In genomic region chr19:8241646-8242045, GRCh38 we compare ENCODE assay signal across 25 cellular contexts. TPM values are rescaled to one million over a fixed set of nuclear protein-coding genes. Genes with fewer than 3 reads are reported as not detected.
DNase-seq lines count a peak whose midpoint lies in the region; ATAC-seq and TF ChIP-seq lines count a peak whose summit lies in the region.
"Had no signal": no experiment of that assay in that cellular context is flagged by ENCODE, and none has a peak within 500 bp of the region (broad histone marks: within the 10 kb centered on the region; RNA-seq: fewer than 3 reads in every experiment).

No MANE protein-coding gene starts in this region.

- peaks cover 16% of the 10 kb centered on the region for H3K36me3 Mint-ChIP-seq in activated naive CD4-positive, alpha-beta T cell treated with anti-CD3 and anti-CD28 coated beads for 36 hours (ENCODE audit: low read depth)
- peaks cover 22% of the 10 kb centered on the region for H3K36me3 Mint-ChIP-seq in endothelial cell (ENCODE audit: low read depth, unreplicated experiment)
- peaks cover 45% of the 10 kb centered on the region for H3K36me3 Mint-ChIP-seq in stimulated activated memory B cell treated with anti-CD40 and anti-IgM and Interleukin-4, amounts not matched to agents 10 μg/mL and 1 μg/mL and 100 μg/mL, for 72 hours

- peaks cover 21% of the 10 kb centered on the region for H3K9me3 ChIP-seq in WERI-Rb-1 (ENCODE audit: severe bottlenecking)
- H3K9me3 ChIP-seq: adrenal gland, gastrocnemius medialis, pancreas had no signal

- no peak overlapping the region for H3K4me3 Mint-ChIP-seq in activated naive CD4-positive, alpha-beta T cell treated with anti-CD3 and anti-CD28 coated beads for 36 hours
- H3K4me3 Mint-ChIP-seq in endothelial cell (ENCODE audit: unreplicated experiment), result peak overlapping the region; percentile 21
- no peak overlapping the region for H3K4me3 Mint-ChIP-seq in stimulated activated memory B cell treated with anti-CD40 and anti-IgM and Interleukin-4, amounts not matched to agents 10 μg/mL and 1 μg/mL and 100 μg/mL, for 72 hours
- H3K4me3 Mint-ChIP-seq: activated CD8-positive, alpha-beta memory T cell treated with anti-CD3 and anti-CD28 coated beads, Interleukin-2, amount 10 ng/mL, durations not matched to agents 7 days and 5 days; CD8-positive, alpha-beta T cell; nephron had no signal

- H3K4me3 ChIP-seq in WERI-Rb-1 (ENCODE audit: low read depth, low read length), result no peak overlapping the region
- H3K4me3 ChIP-seq: gastrocnemius medialis, PC-9 had no signal

- TF ChIP-seq CTCF in WERI-Rb-1 (IDR thresholded peaks at IDR 0.05; ENCODE audit: low read depth, low read length) (no peak), endothelial cell (IDR thresholded peaks at IDR 0.05; ENCODE audit: unreplicated experiment) (no peak)

- peaks cover 12% of the 10 kb centered on the region for H3K4me1 Mint-ChIP-seq in activated naive CD4-positive, alpha-beta T cell treated with anti-CD3 and anti-CD28 coated beads for 36 hours (ENCODE audit: low read depth)
- H3K4me1 Mint-ChIP-seq in endothelial cell (ENCODE audit: unreplicated experiment), result peaks cover 12% of the 10 kb centered on the region
- peaks cover 35% of the 10 kb centered on the region for H3K4me1 Mint-ChIP-seq in stimulated activated memory B cell treated with anti-CD40 and anti-IgM and Interleukin-4, amounts not matched to agents 10 μg/mL and 1 μg/mL and 100 μg/mL, for 72 hours

- peaks cover 14% of the 10 kb centered on the region for H3K9me3 Mint-ChIP-seq in activated naive CD4-positive, alpha-beta T cell treated with anti-CD3 and anti-CD28 coated beads for 36 hours
- H3K9me3 Mint-ChIP-seq in endothelial cell (ENCODE audit: unreplicated experiment), result no peaks in the 10 kb centered on the region
- H3K9me3 Mint-ChIP-seq in stimulated activated memory B cell treated with anti-CD40 and anti-IgM and Interleukin-4, amounts not matched to agents 10 μg/mL and 1 μg/mL and 100 μg/mL, for 72 hours, result peaks cover 4% of the 10 kb centered on the region
- H3K9me3 Mint-ChIP-seq: CD8-positive, alpha-beta T cell had no signal

- H3K27me3 ChIP-seq in WERI-Rb-1 (ENCODE audit: insufficient read depth, low read depth, severe bottlenecking), result no peaks in the 10 kb centered on the region
- H3K27me3 ChIP-seq: adrenal gland, gastrocnemius medialis, pancreas had no signal

- CTCF ChIA-PET in activated naive CD4-positive, alpha-beta T cell treated with anti-CD3 and anti-CD28 coated beads for 36 hours (lab: Charles Lee), result no interaction called here

- H3K27ac Mint-ChIP-seq in activated naive CD4-positive, alpha-beta T cell treated with anti-CD3 and anti-CD28 coated beads for 36 hours, result peak overlapping the region; percentile 21
- no peak overlapping the region for H3K27ac Mint-ChIP-seq in endothelial cell (ENCODE audit: unreplicated experiment)
- H3K27ac Mint-ChIP-seq in stimulated activated memory B cell treated with anti-CD40 and anti-IgM and Interleukin-4, amounts not matched to agents 10 μg/mL and 1 μg/mL and 100 μg/mL, for 72 hours, result peak overlapping the region; percentile 15
- H3K27ac Mint-ChIP-seq: activated CD8-positive, alpha-beta memory T cell treated with anti-CD3 and anti-CD28 coated beads, Interleukin-2, amount 10 ng/mL, durations not matched to agents 7 days and 5 days; CD8-positive, alpha-beta T cell had no signal

- no peak for DNase-seq in activated naive CD4-positive, alpha-beta T cell treated with anti-CD3 and anti-CD28 coated beads for 36 hours
- no peak for DNase-seq in activated naive CD4-positive, alpha-beta T cell treated with Interleukin-2 at 50 U/mL for 16 hours
- DNase-seq in WERI-Rb-1 (no peak), endothelial cell (ENCODE audit: low spot score) (no peak), glomerular visceral epithelial cell (ENCODE audit: extremely low spot score) (no peak), left colon (no peak)
- DNase-seq: activated CD4-positive, alpha-beta T cell treated with anti-CD3 and anti-CD28 coated beads, Interleukin-2, amount 50 U/mL, for 1 hour; activated CD8-positive, alpha-beta memory T cell treated with anti-CD3 and anti-CD28 coated beads, Interleukin-2, amount 10 ng/mL, durations not matched to agents 7 days and 5 days; activated naive CD4-positive, alpha-beta T cell; activated T-cell treated with anti-CD3 and anti-CD28 coated beads, Interleukin-2, amount 50 U/mL, for 48 hours; CD8-positive, alpha-beta T cell; gastrocnemius medialis; NCI-H1105 treated with DMSO at 0.1 percent for 48 hours; NCI-H2029; NCI-H526 treated with DMSO at 0.1 percent for 48 hours; PC-9; retina; SHP77; T-helper 9 cell had no signal

- H3K27me3 Mint-ChIP-seq in activated naive CD4-positive, alpha-beta T cell treated with anti-CD3 and anti-CD28 coated beads for 36 hours (ENCODE audit: low read depth), result no peaks in the 10 kb centered on the region
- H3K27me3 Mint-ChIP-seq in endothelial cell (ENCODE audit: unreplicated experiment), result peaks cover 7% of the 10 kb centered on the region
- H3K27me3 Mint-ChIP-seq in stimulated activated memory B cell treated with anti-CD40 and anti-IgM and Interleukin-4, amounts not matched to agents 10 μg/mL and 1 μg/mL and 100 μg/mL, for 72 hours, result no peaks in the 10 kb centered on the region
- H3K27me3 Mint-ChIP-seq: activated CD8-positive, alpha-beta memory T cell treated with anti-CD3 and anti-CD28 coated beads, Interleukin-2, amount 10 ng/mL, durations not matched to agents 7 days and 5 days had no signal

- no peak for ATAC-seq in stimulated activated memory B cell treated with anti-CD40 and anti-IgM and Interleukin-4, amounts not matched to agents 10 μg/mL and 1 μg/mL and 100 μg/mL, for 72 hours
- ATAC-seq in HG03342 (IDR thresholded peaks at IDR 0.05; ENCODE audit: unreplicated experiment) (no peak), left colon (no peak)
- ATAC-seq: activated CD8-positive, alpha-beta memory T cell treated with anti-CD3 and anti-CD28 coated beads, Interleukin-2, amount 10 ng/mL, durations not matched to agents 7 days and 5 days; CD8-positive, alpha-beta T cell; gastrocnemius medialis had no signal

- H3K27ac ChIP-seq in WERI-Rb-1, result peak overlapping the region; percentile 99
- H3K27ac ChIP-seq: 22Rv1, PC-9 had no signal

- intact Hi-C loops in activated naive CD4-positive, alpha-beta T cell treated with anti-CD3 and anti-CD28 coated beads for 36 hours (cut with micrococcal nuclease), result no loop called here
- intact Hi-C loops in left colon (cut with DNase I, micrococcal nuclease), result no loop called here

- H3K36me3 ChIP-seq in WERI-Rb-1, result peaks cover 10% of the 10 kb centered on the region
- H3K36me3 ChIP-seq: adrenal gland, gastrocnemius medialis, pancreas had no signal

RNA-seq across cellular contexts. Expression of gene CERS4, which starts 32.5 kb away (rescaled TPM):
- total RNA-seq in activated naive CD4-positive, alpha-beta T cell treated with anti-CD3 and anti-CD28 coated beads for 36 hours, result 10 to 100 TPM; 15.7 to 19.4 TPM
- total RNA-seq in endothelial cell (ENCODE audit: unreplicated experiment) (34.2 TPM), left colon (1 to 10 TPM; 3.8 to 7.3 TPM)
